Comparison of ENCODE assay signal across 7 cellular contexts in the genomic region with DNA sequence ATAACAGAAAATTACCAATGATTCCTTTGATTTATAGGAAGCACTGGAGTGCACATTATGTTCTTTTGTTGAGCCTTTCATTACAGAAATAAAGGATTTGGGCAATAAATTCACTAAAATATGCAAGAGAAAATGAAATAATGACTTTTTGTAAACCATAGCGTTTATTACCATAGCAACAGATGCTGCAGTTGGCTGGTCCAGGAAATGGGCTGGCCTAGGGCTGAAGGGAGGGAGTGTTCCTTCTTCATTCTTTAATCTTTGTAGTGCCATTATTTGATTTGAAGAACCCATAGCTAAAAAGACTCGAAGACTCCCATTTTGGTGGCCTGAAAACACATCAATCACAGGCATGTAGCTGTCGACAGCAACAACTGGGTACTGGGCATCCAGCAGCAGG.
"Had no signal": no experiment of that assay in that cellular context is flagged by ENCODE, and none has a peak within 500 bp of the region (broad histone marks: within the 10 kb centered on the region; RNA-seq: fewer than 3 reads in every experiment).

No MANE protein-coding gene starts in this region.

- DNase-seq: GOT3, H7, HCEC 1CT, KG1 had no signal

- ATAC-seq: HepG2 had no signal

- H3K27ac ChIP-seq: HL-60 had no signal

- H3K9me3 Mint-ChIP-seq: IgD-negative memory B cell had no signal

- H3K27me3 Mint-ChIP-seq: IgD-negative memory B cell had no signal

- H3K4me3 Mint-ChIP-seq: IgD-negative memory B cell had no signal

- FAIRE-seq: HepG2 had no signal
